In the genomic region with DNA sequence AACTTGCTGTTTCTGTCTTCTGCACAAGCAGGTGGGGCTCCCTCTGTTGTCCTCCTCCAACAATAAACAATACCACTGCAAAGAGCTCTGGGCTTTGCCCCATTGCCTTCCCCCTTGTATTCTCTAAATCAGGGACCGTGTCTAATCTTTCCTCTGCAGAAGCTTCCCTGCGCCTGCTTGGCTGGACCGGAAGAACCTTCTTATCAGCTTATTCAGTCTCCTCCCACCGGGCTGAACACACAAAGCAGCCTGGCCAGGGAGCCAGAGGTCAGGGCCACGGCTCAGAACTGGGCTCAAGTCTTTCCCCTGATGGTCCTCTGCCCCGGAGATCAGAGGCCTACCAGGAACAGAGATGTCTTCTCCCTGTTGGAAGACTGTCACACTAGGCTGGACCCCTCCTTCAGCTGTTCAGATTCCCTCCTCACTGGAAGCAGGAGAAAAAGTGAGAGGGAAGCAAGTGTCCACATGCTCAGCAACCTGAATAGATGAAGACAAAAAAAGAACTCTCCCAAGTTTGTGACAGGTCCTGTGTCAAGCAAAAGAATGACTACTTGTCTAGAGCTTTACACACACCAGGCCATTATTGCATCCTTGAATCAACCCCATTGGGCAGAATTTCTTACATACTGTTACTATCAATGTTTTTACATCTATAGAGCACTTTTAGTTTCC, we compare ENCODE assay signal across 8 cellular contexts.
A peak's percentile ranks its signal among the peaks of the same experiment; 100 is the strongest.
DNase-seq lines count a peak whose midpoint lies in the region; ATAC-seq lines count a peak whose summit lies in the region.

No MANE protein-coding gene starts in this region.

- no peaks in the 10 kb centered on the region for H3K27me3 ChIP-seq in subcutaneous abdominal adipose tissue (ENCODE audit: control insufficient read depth in 5 of 5, insufficient read depth in 4 of 5, low read length in 5 of 5)
- no peaks in the 10 kb centered on the region for H3K27me3 ChIP-seq in CD8-positive, alpha-beta memory T cell (ENCODE audit: insufficient read depth, low read length, poor library complexity, severe bottlenecking)

- H3K9ac ChIP-seq in subcutaneous abdominal adipose tissue (ENCODE audit: low read length in 5 of 5) = peak overlapping the region in 3 of 5 donors; percentile 34 to 63 (median 35)

- CTCF ChIA-PET in activated CD8-positive, alpha-beta T cell treated with anti-CD3 and anti-CD28 coated beads, Interleukin-2, amount 10 ng/mL, durations not matched to agents 7 days and 5 days (lab: Charles Lee) = interaction anchor here (0.6 to 1.8 kb wide), 5 partner anchors 11 to 52 kb away, joined by 3 to 10 read pairs (median 3); no protein-coding TSS in a partner anchor
- CTCF ChIA-PET in CD8-positive, alpha-beta memory T cell (lab: Charles Lee) = interaction anchor here (1.0 kb wide), 1 partner anchor 11 kb away, joined by 3 read pairs; no protein-coding TSS in a partner anchor

- peak overlapping the region in 1 of 5 donors; percentile 38 for H3K4me3 ChIP-seq in subcutaneous abdominal adipose tissue (ENCODE audit: low read depth in 1 of 5, low read length in 5 of 5)
- no peak overlapping the region for H3K4me3 ChIP-seq in CD8-positive, alpha-beta memory T cell (ENCODE audit: low read length)

- no peak overlapping the region for H3K4me3 Mint-ChIP-seq in activated CD8-positive, alpha-beta T cell treated with anti-CD3 and anti-CD28 coated beads, Interleukin-2, amount 10 ng/mL, durations not matched to agents 7 days and 5 days
- peak overlapping the region in 1 of 7 donors; percentile 40 for H3K4me3 Mint-ChIP-seq in CD8-positive, alpha-beta memory T cell

- H3K27me3 Mint-ChIP-seq in activated CD8-positive, alpha-beta T cell treated with anti-CD3 and anti-CD28 coated beads, Interleukin-2, amount 10 ng/mL, durations not matched to agents 7 days and 5 days (ENCODE audit: low read depth) = no peaks in the 10 kb centered on the region
- peaks cover 0 to 1% of the 10 kb centered on the region in 2 donors for H3K27me3 Mint-ChIP-seq in CD8-positive, alpha-beta memory T cell

- H3K4me1 Mint-ChIP-seq in activated CD8-positive, alpha-beta T cell treated with anti-CD3 and anti-CD28 coated beads, Interleukin-2, amount 10 ng/mL, durations not matched to agents 7 days and 5 days (ENCODE audit: low read depth) = peaks cover 42% of the 10 kb centered on the region
- H3K4me1 Mint-ChIP-seq in CD8-positive, alpha-beta memory T cell = peaks cover 16 to 54% (median 23%) of the 10 kb centered on the region in 3 donors

- peaks cover 3% of the 10 kb centered on the region for H3K36me3 Mint-ChIP-seq in activated CD8-positive, alpha-beta T cell treated with anti-CD3 and anti-CD28 coated beads, Interleukin-2, amount 10 ng/mL, durations not matched to agents 7 days and 5 days (ENCODE audit: low read depth)
- H3K36me3 Mint-ChIP-seq in CD8-positive, alpha-beta memory T cell = peaks cover 0 to 3% (median 2%) of the 10 kb centered on the region in 3 donors

- H3K36me3 ChIP-seq in subcutaneous abdominal adipose tissue (ENCODE audit: control insufficient read depth in 5 of 5, insufficient read depth in 5 of 5, low read length in 5 of 5) = no peaks in the 10 kb centered on the region
- H3K36me3 ChIP-seq in CD8-positive, alpha-beta memory T cell (ENCODE audit: insufficient read depth, low read length) = no peaks in the 10 kb centered on the region

- POLR2A ChIA-PET in activated CD8-positive, alpha-beta T cell treated with anti-CD3 and anti-CD28 coated beads, Interleukin-2, amount 10 ng/mL, durations not matched to agents 7 days and 5 days (lab: Charles Lee) = interaction anchor here (1.0 to 1.6 kb wide), 2 partner anchors 9 to 149 kb away, joined by 3 read pairs; a partner anchor contains a TSS
- POLR2A ChIA-PET in CD8-positive, alpha-beta memory T cell (lab: Charles Lee) = no interaction called here

- no peaks in the 10 kb centered on the region for H3K9me3 Mint-ChIP-seq in activated CD8-positive, alpha-beta T cell treated with anti-CD3 and anti-CD28 coated beads, Interleukin-2, amount 10 ng/mL, durations not matched to agents 7 days and 5 days (ENCODE audit: insufficient read depth)
- no peaks in the 10 kb centered on the region for H3K9me3 Mint-ChIP-seq in CD8-positive, alpha-beta memory T cell

- peak; percentile 33 for ATAC-seq in HG03469 (IDR thresholded peaks at IDR 0.05; ENCODE audit: unreplicated experiment)
- no peak for ATAC-seq in activated CD8-positive, alpha-beta T cell treated with anti-CD3 and anti-CD28 coated beads, Interleukin-2, amount 10 ng/mL, durations not matched to agents 7 days and 5 days

- H3K4me1 ChIP-seq in subcutaneous abdominal adipose tissue (ENCODE audit: control insufficient read depth in 5 of 5, insufficient read depth in 5 of 5, low read length in 5 of 5) = peaks cover 7 to 38% (median 32%) of the 10 kb centered on the region in 5 donors
- peaks cover 4% of the 10 kb centered on the region for H3K4me1 ChIP-seq in CD8-positive, alpha-beta memory T cell (ENCODE audit: insufficient read depth, low read length)

- no peaks in the 10 kb centered on the region for H3K9me3 ChIP-seq in subcutaneous abdominal adipose tissue (ENCODE audit: control insufficient read depth in 5 of 5, low read length in 5 of 5)
- H3K9me3 ChIP-seq in CD8-positive, alpha-beta memory T cell (ENCODE audit: low read length) = no peaks in the 10 kb centered on the region

- H3K27ac Mint-ChIP-seq in activated CD8-positive, alpha-beta T cell treated with anti-CD3 and anti-CD28 coated beads, Interleukin-2, amount 10 ng/mL, durations not matched to agents 7 days and 5 days = peak overlapping the region; percentile 16
- H3K27ac Mint-ChIP-seq in CD8-positive, alpha-beta memory T cell = peak overlapping the region in 3 of 8 donors; percentile 34 to 95 (median 80)

- H3K27ac ChIP-seq in subcutaneous abdominal adipose tissue (ENCODE audit: low read depth, low read length) = peak overlapping the region; percentile 62
- no peak overlapping the region for H3K27ac ChIP-seq in CD8-positive, alpha-beta memory T cell (ENCODE audit: low read depth, low read length)

- DNase-seq in NCI-H1436 (lab: John Stamatoyannopoulos, UW) (peak; percentile 33), NCI-H1436 treated with DMSO at 0.1 percent for 48 hours (lab: John Stamatoyannopoulos, UW) (no peak), islet precursor cell (peak; percentile 82), germinal center (ENCODE audit: low spot score) (no peak)
- no peak for DNase-seq in activated CD8-positive, alpha-beta T cell treated with anti-CD3 and anti-CD28 coated beads, Interleukin-2, amount 10 ng/mL, durations not matched to agents 7 days and 5 days
- DNase-seq in CD8-positive, alpha-beta memory T cell = no peak

Comparison
In these comparisons a context has a peak if more than half of its experiments do, and no peak if none do; other contexts are left out.
1. DNase-seq: peak in NCI-H1436 (single experiment) and islet precursor cell (single experiment); none in NCI-H1436 treated with DMSO at 0.1 percent for 48 hours (single experiment), activated CD8-positive, alpha-beta T cell treated with anti-CD3 and anti-CD28 coated beads, Interleukin-2, amount 10 ng/mL, durations not matched to agents 7 days and 5 days (single experiment), CD8-positive, alpha-beta memory T cell (0 of 5) and germinal center (single experiment).